Comparison of ENCODE assay signal across 10 cellular contexts in the genomic region with DNA sequence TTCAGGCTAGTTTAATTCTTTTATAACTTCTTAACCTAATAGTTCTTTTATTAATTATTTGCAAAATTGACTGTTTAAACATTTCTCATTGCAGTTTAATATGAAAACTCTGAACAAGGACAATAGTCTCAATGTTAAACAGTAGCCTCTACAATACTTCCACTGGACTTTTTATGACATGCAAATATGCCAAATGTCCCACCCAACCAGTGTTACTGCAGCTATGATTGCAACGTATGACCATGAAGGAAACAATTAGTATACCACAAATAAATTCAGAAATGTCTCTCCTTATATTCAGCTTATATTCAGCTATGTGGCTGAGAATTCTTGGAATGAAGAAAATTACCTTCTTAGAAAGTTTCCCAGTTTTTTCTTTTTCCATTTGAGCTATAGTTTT.
"Had no signal": no experiment of that assay in that cellular context is flagged by ENCODE, and none has a peak within 500 bp of the region (broad histone marks: within the 10 kb centered on the region; RNA-seq: fewer than 3 reads in every experiment).

No MANE protein-coding gene starts in this region.

- H3K4me2 ChIP-seq: GM23338 had no signal

- H3K4me3 ChIP-seq: GM23248, GM23338 had no signal

- H3K9ac ChIP-seq: GM23248 had no signal

- ATAC-seq: GM23338, HCT116 had no signal

- H2AFZ ChIP-seq: GM23248, GM23338 had no signal

- DNase-seq: GM23248, GOT3, H7, H9, HCEC 1CT, HFFc6 had no signal

- FAIRE-seq: H1, H54 had no signal

- H3K27ac ChIP-seq: GM23248 had no signal
